In the genomic region with DNA sequence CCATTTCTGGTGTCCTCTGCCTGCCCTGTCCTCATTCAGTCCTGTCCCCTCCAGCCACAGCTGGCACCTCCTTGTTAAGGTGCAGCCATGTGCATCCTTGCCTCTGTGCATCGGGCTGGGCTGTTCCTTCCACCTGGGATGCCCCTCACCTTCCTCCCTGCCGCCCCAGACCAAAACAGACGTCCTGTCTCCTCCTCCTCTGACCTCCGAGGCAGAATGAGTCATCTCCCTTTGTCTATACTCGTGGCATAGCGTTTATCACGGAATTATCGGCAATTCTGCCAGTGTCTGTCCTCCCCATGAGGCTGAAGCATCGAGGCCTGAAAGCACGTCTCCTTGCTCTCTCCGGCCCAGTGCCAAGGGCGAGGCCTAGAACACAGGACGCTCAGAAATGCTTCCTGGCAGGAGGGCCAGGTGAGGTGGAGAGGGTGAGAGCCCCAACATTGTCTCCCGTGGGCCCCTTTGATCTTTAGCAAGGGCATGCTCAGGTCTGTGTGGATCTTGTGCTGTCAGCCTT, we compare ENCODE assay signal across 8 cellular contexts. TPM values are rescaled to one million over a fixed set of nuclear protein-coding genes. Genes with fewer than 3 reads are reported as not detected.
DNase-seq lines count a peak whose midpoint lies in the region; ATAC-seq and TF ChIP-seq lines count a peak whose summit lies in the region.

No MANE protein-coding gene starts in this region.

- H3K27ac Mint-ChIP-seq in naive thymus-derived CD8-positive, alpha-beta T cell, result peak overlapping the region in 9 of 10 donors; percentile 66 to 94 (median 83)

- no peaks in the 10 kb centered on the region for H3K9me3 Mint-ChIP-seq in naive thymus-derived CD8-positive, alpha-beta T cell

- no peak overlapping the region for H3K4me3 ChIP-seq in NB4 (ENCODE audit: low read depth, low read length)
- H3K4me3 ChIP-seq in choroid plexus epithelial cell (ENCODE audit: low read depth, low read length), result no peak overlapping the region

- TF ChIP-seq CTCF in NB4 (IDR thresholded peaks at IDR 0.05; ENCODE audit: low read depth, low read length) (no peak), choroid plexus epithelial cell (conservative IDR thresholded peaks at IDR 0.05; ENCODE audit: low read depth, low read length) (no peak)

- POLR2A ChIA-PET in naive thymus-derived CD8-positive, alpha-beta T cell (lab: Charles Lee), result no interaction called here

- peak; percentile 74 for DNase-seq in COLO829 (ENCODE audit: low spot score)
- peak; percentile 57 for DNase-seq in NB4 (ENCODE audit: low read depth)
- DNase-seq in choroid plexus epithelial cell (ENCODE audit: low read depth), result peak; percentile 73
- no peak for DNase-seq in naive thymus-derived CD8-positive, alpha-beta T cell
- DNase-seq in NOMO-1 treated with DMSO at 0.1 percent for 48 hours (lab: John Stamatoyannopoulos, UW; ENCODE audit: unreplicated experiment), result no peak
- DNase-seq in stimulated activated CD4-positive, alpha-beta T cell treated with anti-CD3 and anti-CD28 coated beads, Interleukin-12 subunit alpha, Interleukin-12 subunit beta, amount 100 ng/mL, for 4 hours, result no peak

- peak overlapping the region in 8 of 10 donors; percentile 22 to 61 (median 48) for H3K4me3 Mint-ChIP-seq in naive thymus-derived CD8-positive, alpha-beta T cell

- no peak for ATAC-seq in naive thymus-derived CD8-positive, alpha-beta T cell
- ATAC-seq in GM18861 (IDR thresholded peaks at IDR 0.05; ENCODE audit: unreplicated experiment), result no peak
- no peak for ATAC-seq in HG02642 (IDR thresholded peaks at IDR 0.05; ENCODE audit: poor library complexity, unreplicated experiment)

- H3K27me3 Mint-ChIP-seq in naive thymus-derived CD8-positive, alpha-beta T cell, result no peaks in the 10 kb centered on the region

- no peak for TF ChIP-seq POLR2A in NB4 (IDR thresholded peaks at IDR 0.05; ENCODE audit: extremely low read depth, insufficient read length)

- H3K4me1 Mint-ChIP-seq in naive thymus-derived CD8-positive, alpha-beta T cell, result peaks cover 25 to 60% (median 52%) of the 10 kb centered on the region in 4 donors

- peaks cover 0 to 3% (median 0%) of the 10 kb centered on the region in 3 donors for H3K36me3 Mint-ChIP-seq in naive thymus-derived CD8-positive, alpha-beta T cell

RNA-seq across cellular contexts. Expression of a gene that starts 4.6 kb away (rescaled TPM):
- 10 to 100 TPM; 33.8 to 35.2 TPM for total RNA-seq in naive thymus-derived CD8-positive, alpha-beta T cell
- 1 to 10 TPM; 1.5 to 4.0 (median 2.3) TPM for polyA plus RNA-seq in naive thymus-derived CD8-positive, alpha-beta T cell

Comparison
In these comparisons a context has a peak if more than half of its experiments do, and no peak if none do; other contexts are left out.
1. DNase-seq: peak in COLO829 (single experiment), NB4 (single experiment) and choroid plexus epithelial cell (single experiment); none in naive thymus-derived CD8-positive, alpha-beta T cell (0 of 10), NOMO-1 treated with DMSO at 0.1 percent for 48 hours (single experiment) and stimulated activated CD4-positive, alpha-beta T cell treated with anti-CD3 and anti-CD28 coated beads, Interleukin-12 subunit alpha, Interleukin-12 subunit beta, amount 100 ng/mL, for 4 hours (single experiment).